23 cellular contexts compared by ENCODE assay signal in genomic region chr4:24266951-24267577, GRCh38.
DNase-seq lines count a peak whose midpoint lies in the region; ATAC-seq and TF ChIP-seq lines count a peak whose summit lies in the region.
"Had no signal": no experiment of that assay in that cellular context is flagged by ENCODE, and none has a peak within 500 bp of the region (broad histone marks: within the 10 kb centered on the region; RNA-seq: fewer than 3 reads in every experiment).

No MANE protein-coding gene starts in this region.

- H3K4ac ChIP-seq in mesenchymal stem cell (ENCODE audit: low read depth in 1 of 2, low read length in 2 of 2), result no peak overlapping the region

- no peaks in the 10 kb centered on the region for H3K79me2 ChIP-seq in GM23338 (replicated peaks; ENCODE audit: insufficient read depth)

- intact Hi-C loops in naive thymus-derived CD4-positive, alpha-beta T cell (cut with micrococcal nuclease), result no loop called here

- H3K27ac ChIP-seq in GM23338 (ENCODE audit: low read depth), result no peak overlapping the region
- H3K27ac ChIP-seq in foreskin keratinocyte, result no peak overlapping the region
- no peak overlapping the region for H3K27ac ChIP-seq in naive thymus-derived CD4-positive, alpha-beta T cell (ENCODE audit: low read depth, low read length)
- H3K27ac ChIP-seq in mesenchymal stem cell (ENCODE audit: low read length, poor library complexity, severe bottlenecking), result no peak overlapping the region
- H3K27ac ChIP-seq: SJSA1, skin epidermis had no signal

- H3K36me3 Mint-ChIP-seq in GM23338 (ENCODE audit: low read depth), result no peaks in the 10 kb centered on the region; the same call in 2 of the 3 replicates
- H3K36me3 Mint-ChIP-seq in naive thymus-derived CD4-positive, alpha-beta T cell, result no peaks in the 10 kb centered on the region
- H3K36me3 Mint-ChIP-seq: natural killer cell had no signal

- no peaks in the 10 kb centered on the region for H3K9me3 Mint-ChIP-seq in GM23338
- H3K9me3 Mint-ChIP-seq in naive thymus-derived CD4-positive, alpha-beta T cell, result peaks cover 0 to 7% (median 0%) of the 10 kb centered on the region in 11 donors
- H3K9me3 Mint-ChIP-seq: endodermal cell; T-helper 2 cell treated with Interferon-gamma antibody and Interleukin-4, amounts not matched to agents 5 μg/mL and 100 μg/mL, for 36 hours had no signal

- no peak overlapping the region for H3K27ac Mint-ChIP-seq in GM23338
- H3K27ac Mint-ChIP-seq in naive thymus-derived CD4-positive, alpha-beta T cell, result no peak overlapping the region
- H3K27ac Mint-ChIP-seq: endodermal cell; natural killer cell; T-helper 2 cell treated with Interferon-gamma antibody and Interleukin-4, amounts not matched to agents 5 μg/mL and 100 μg/mL, for 36 hours had no signal

- H2BK12ac ChIP-seq in mesenchymal stem cell (ENCODE audit: low read length in 2 of 2), result no peak overlapping the region

- 97% methylated on average over 3 of the region's 4 CpGs for WGBS in mesenchymal stem cell

- no peak overlapping the region for H2BK15ac ChIP-seq in mesenchymal stem cell (ENCODE audit: low read depth, poor library complexity, severe bottlenecking)

- no peaks in the 10 kb centered on the region for H4K20me1 ChIP-seq in GM23338 (replicated peaks; ENCODE audit: insufficient read depth)

- H2AFZ ChIP-seq in GM23338 (no peak overlapping the region), mesenchymal stem cell (ENCODE audit: low read depth, low read length) (no peak overlapping the region)

- H3K4me1 ChIP-seq in GM23338 (ENCODE audit: insufficient read depth) (peaks cover 20% of the 10 kb centered on the region), foreskin keratinocyte (peaks cover 5% of the 10 kb centered on the region), mesenchymal stem cell (ENCODE audit: control insufficient read depth, insufficient read depth, low read depth, low read length) (no peaks in the 10 kb centered on the region)
- H3K4me1 ChIP-seq in naive thymus-derived CD4-positive, alpha-beta T cell (ENCODE audit: control insufficient read depth in 2 of 2, insufficient read depth in 2 of 2, low read length in 2 of 2), result no peaks in the 10 kb centered on the region
- H3K4me1 ChIP-seq: SJSA1 had no signal

- H3F3A ChIP-seq in GM23338 (replicated peaks; ENCODE audit: low read depth), result no peaks in the 10 kb centered on the region

- in situ Hi-C loops in astrocyte of the cerebellum (cut with HindIII; ENCODE audit: low sequenced_read_pairs), result no loop called here

- DNase-seq in GM23338 (ENCODE audit: low spot score) (peak; percentile 21), astrocyte of the cerebellum (ENCODE audit: low read depth) (peak; percentile 80), foreskin keratinocyte (peak; percentile 65 to 84), retinal pigment epithelial cell (ENCODE audit: low read depth) (peak; percentile 71), mesenchymal stem cell (no peak), dedifferentiated amniotic fluid mesenchymal stem cell (ENCODE audit: extremely low spot score) (no peak), NCI-H524 treated with DMSO at 0.1 percent for 48 hours (lab: John Stamatoyannopoulos, UW) (no peak)
- no peak for DNase-seq in naive thymus-derived CD4-positive, alpha-beta T cell
- DNase-seq: activated effector memory CD4-positive, alpha-beta T cell treated with anti-CD3 and anti-CD28 coated beads, Interleukin-2, amount 50 U/mL, for 16 hours; AML-193; amniotic stem cell; cerebellar nuclear complex; endodermal cell; KBM-7; natural killer cell; NCI-H1092 treated with DMSO at 0.1 percent for 48 hours; NCI-H2171 treated with DMSO at 0.1 percent for 48 hours; PC-3; posterior cingulate gyrus; stimulated activated CD4-positive, alpha-beta T cell treated with anti-CD3 and anti-CD28 coated beads, Interleukin-4, amount 100 ng/mL, for 4 hours had no signal

- no peak overlapping the region for H2AK5ac ChIP-seq in mesenchymal stem cell (ENCODE audit: low read length, severe bottlenecking)

- CTCF ChIA-PET in naive thymus-derived CD4-positive, alpha-beta T cell (lab: Charles Lee), result no interaction called here

- H4K91ac ChIP-seq in mesenchymal stem cell (ENCODE audit: low read length), result no peak overlapping the region

- POLR2A ChIA-PET in naive thymus-derived CD4-positive, alpha-beta T cell (lab: Charles Lee), result no interaction called here

- H4K8ac ChIP-seq in mesenchymal stem cell (ENCODE audit: low read length), result no peak overlapping the region

- H3K4me3 ChIP-seq in GM23338 (no peak overlapping the region), astrocyte of the cerebellum (ENCODE audit: low read depth, low read length) (no peak overlapping the region), retinal pigment epithelial cell (ENCODE audit: low read length) (no peak overlapping the region), mesenchymal stem cell (ENCODE audit: insufficient read depth in 1 of 2, low read depth in 1 of 2, low read length in 2 of 2) (no peak overlapping the region)
- no peak overlapping the region for H3K4me3 ChIP-seq in naive thymus-derived CD4-positive, alpha-beta T cell (ENCODE audit: low read length)
- H3K4me3 ChIP-seq: SJSA1, skin epidermis had no signal

- TF ChIP-seq CTCF in GM23338 (conservative IDR thresholded peaks at IDR 0.05; ENCODE audit: low read depth in 2 of 2), result no peak
- TF ChIP-seq CTCF in astrocyte of the cerebellum (IDR thresholded peaks at IDR 0.05; ENCODE audit: low read depth, low read length, missing control alignments), result no peak
- no peak for TF ChIP-seq CTCF in foreskin keratinocyte (conservative IDR thresholded peaks at IDR 0.05)
- no peak for TF ChIP-seq CTCF in retinal pigment epithelial cell (conservative IDR thresholded peaks at IDR 0.05; ENCODE audit: low read depth, low read length)

- no peak overlapping the region for H3K18ac ChIP-seq in mesenchymal stem cell (ENCODE audit: low read depth in 1 of 2, low read length in 2 of 2)

- ATAC-seq in GM23338 (no peak), foreskin keratinocyte (peak; percentile 62)
- no peak for ATAC-seq in naive thymus-derived CD4-positive, alpha-beta T cell
- ATAC-seq: natural killer cell, PC-3 had no signal

- no peaks in the 10 kb centered on the region for H3K9me3 ChIP-seq in naive thymus-derived CD4-positive, alpha-beta T cell (ENCODE audit: control insufficient read depth in 2 of 3, low read length in 3 of 3)
- no peaks in the 10 kb centered on the region for H3K9me3 ChIP-seq in mesenchymal stem cell (ENCODE audit: control insufficient read depth, low read length)
- H3K9me3 ChIP-seq: SJSA1 had no signal

- peaks cover 5% of the 10 kb centered on the region for H3K27me3 Mint-ChIP-seq in GM23338 (ENCODE audit: insufficient read depth, low read depth, poor library complexity)
- H3K27me3 Mint-ChIP-seq in naive thymus-derived CD4-positive, alpha-beta T cell, result peaks cover 0 to 19% (median 4%) of the 10 kb centered on the region in 5 donors

- H3K4me2 ChIP-seq in GM23338 (no peak overlapping the region), mesenchymal stem cell (ENCODE audit: low read length, poor library complexity, severe bottlenecking) (no peak overlapping the region)

- H3K27me3 ChIP-seq in GM23338 (ENCODE audit: insufficient read depth) (no peaks in the 10 kb centered on the region), foreskin keratinocyte (no peaks in the 10 kb centered on the region), mesenchymal stem cell (ENCODE audit: control insufficient read depth in 1 of 2, insufficient read depth in 1 of 2, low read length in 2 of 2) (no peaks in the 10 kb centered on the region)
- H3K27me3 ChIP-seq in naive thymus-derived CD4-positive, alpha-beta T cell (ENCODE audit: control insufficient read depth in 2 of 2, insufficient read depth in 2 of 2, low read length in 2 of 2), result no peaks in the 10 kb centered on the region
- H3K27me3 ChIP-seq: SJSA1 had no signal

- no peak overlapping the region for H3K4me3 Mint-ChIP-seq in GM23338
- H3K4me3 Mint-ChIP-seq in naive thymus-derived CD4-positive, alpha-beta T cell, result no peak overlapping the region
- H3K4me3 Mint-ChIP-seq: endodermal cell; natural killer cell; T-helper 2 cell treated with Interferon-gamma antibody and Interleukin-4, amounts not matched to agents 5 μg/mL and 100 μg/mL, for 36 hours had no signal

- H3K36me3 ChIP-seq in GM23338 (ENCODE audit: insufficient read depth) (no peaks in the 10 kb centered on the region), mesenchymal stem cell (ENCODE audit: control insufficient read depth in 1 of 2, insufficient read depth in 2 of 2, low read depth in 1 of 2, low read length in 2 of 2) (no peaks in the 10 kb centered on the region)
- H3K36me3 ChIP-seq in naive thymus-derived CD4-positive, alpha-beta T cell (ENCODE audit: control insufficient read depth in 2 of 3, insufficient read depth in 3 of 3, low read length in 3 of 3), result no peaks in the 10 kb centered on the region
- H3K36me3 ChIP-seq: SJSA1 had no signal

- H3K14ac ChIP-seq in mesenchymal stem cell (ENCODE audit: low read length in 2 of 2), result no peak overlapping the region

- no peaks in the 10 kb centered on the region for H3K9me2 ChIP-seq in GM23338 (ENCODE audit: insufficient read depth)

- no peaks in the 10 kb centered on the region for H3K79me1 ChIP-seq in mesenchymal stem cell (replicated peaks; ENCODE audit: low read length, poor library complexity, severe bottlenecking)

- H3K4me1 Mint-ChIP-seq in GM23338, result peaks cover 32% of the 10 kb centered on the region
- no peaks in the 10 kb centered on the region for H3K4me1 Mint-ChIP-seq in naive thymus-derived CD4-positive, alpha-beta T cell
- H3K4me1 Mint-ChIP-seq: natural killer cell had no signal

- no peak overlapping the region for H3K23ac ChIP-seq in mesenchymal stem cell (ENCODE audit: low read length in 2 of 2)

- H3K9ac ChIP-seq in mesenchymal stem cell (ENCODE audit: low read length), result no peak overlapping the region

- no peak overlapping the region for H2BK5ac ChIP-seq in mesenchymal stem cell (ENCODE audit: low read depth, low read length, poor library complexity, severe bottlenecking)

- H2BK120ac ChIP-seq in mesenchymal stem cell (ENCODE audit: low read depth, low read length), result no peak overlapping the region

TF ChIP-seq in GM23338, 12 proteins besides CTCF, POLR2A, EP300 and RAD21 (continues in another document):
- no peak for TF ChIP-seq JUNB (IDR thresholded peaks at IDR 0.05; ENCODE audit: unreplicated experiment)

Comparison
In these comparisons a context has a peak if more than half of its experiments do, and no peak if none do; other contexts are left out.
1. DNase-seq: peak in GM23338 (single experiment), astrocyte of the cerebellum (single experiment), foreskin keratinocyte (2 of 2) and retinal pigment epithelial cell (single experiment); none in naive thymus-derived CD4-positive, alpha-beta T cell (0 of 9), mesenchymal stem cell (single experiment), dedifferentiated amniotic fluid mesenchymal stem cell (single experiment) and NCI-H524 treated with DMSO at 0.1 percent for 48 hours (single experiment).